22 cellular contexts compared by ENCODE assay signal in genomic region chr19:10044390-10044789, GRCh38. TPM values are rescaled to one million over a fixed set of nuclear protein-coding genes. Genes with fewer than 3 reads are reported as not detected.
A peak's percentile ranks its signal among the peaks of the same experiment; 100 is the strongest.
DNase-seq lines count a peak whose midpoint lies in the region; ATAC-seq, FAIRE-seq and TF ChIP-seq lines count a peak whose summit lies in the region.
"Had no signal": no experiment of that assay in that cellular context is flagged by ENCODE, and none has a peak within 500 bp of the region (broad histone marks: within the 10 kb centered on the region; RNA-seq: fewer than 3 reads in every experiment).

No MANE protein-coding gene starts in this region.

- TF ChIP-seq EP300 in K562 (IDR thresholded peaks at IDR 0.05; ENCODE audit: low read length), result no peak

- in situ Hi-C loops in K562 (cut with MboI), result no loop called here

- no peaks in the 10 kb centered on the region for H3K79me2 ChIP-seq in K562 (ENCODE audit: control insufficient read depth, insufficient read depth, low read length)

- CTCF ChIA-PET in A673 (lab: Charles Lee) (no interaction called here), K562 (lab: Yijun Ruan, JAX; ENCODE audit: low intra/inter-chr PET ratio) (no interaction called here)

- no TSS peak for BruUV-seq in A673 (replicated peaks; lab: Mats Ljungman, UMichigan)
- no TSS peak for BruUV-seq in K562 (replicated peaks; lab: Mats Ljungman, UMichigan)

- intact Hi-C loops in A673 (cut with micrococcal nuclease; ENCODE audit: unreplicated experiment) (no loop called here), K562 (cut with micrococcal nuclease) (no loop called here)

- no peak for TF ChIP-seq RAD21 in K562 (CRISPR knock-in tag; conservative IDR thresholded peaks at IDR 0.05 in 1 of 2, IDR thresholded peaks at IDR 0.05 in 1 of 2)

- H3K9me3 ChIP-seq in A673 (ENCODE audit: low read depth, low read length, poor library complexity, severe bottlenecking) (peaks cover 11% of the 10 kb centered on the region), K562 (replicated peaks; ENCODE audit: control insufficient read depth, insufficient read depth, low read depth, low read length) (no peaks in the 10 kb centered on the region)

- no peak overlapping the region for H3K4me3 ChIP-seq in A673 (ENCODE audit: low read depth, low read length, poor library complexity, severe bottlenecking)
- no peak overlapping the region for H3K4me3 ChIP-seq in K562
- H3K4me3 ChIP-seq: left ventricle myocardium inferior, mucosa of descending colon, psoas muscle, SJCRH30 had no signal

- DNase-seq in A673 (ENCODE audit: low spot score) (peak; percentile 33), GM19238 (ENCODE audit: insufficient read length, low spot score) (peak; percentile 24), NAMALWA (ENCODE audit: low spot score) (peak; percentile 72), K562 (ENCODE audit: extremely low read depth in 1 of 4, low spot score in 3 of 4) (peak; percentile 34 to 74 (median 67)), Ammon's horn (ENCODE audit: low spot score) (no peak)
- DNase-seq in stimulated activated CD4-positive, alpha-beta T cell treated with anti-CD3 and anti-CD28 coated beads, Interleukin-2, amount 100 ng/mL, for 24 hours, result no peak
- DNase-seq: activated B cell treated with CpG ODN at 0.5 μM for 24 hours; activated T-cell treated with anti-CD3 and anti-CD28 coated beads, Interleukin-2, amount 50 U/mL, for 72 hours; CD4-positive, alpha-beta memory T cell; DMS53; effector memory CD8-positive, alpha-beta T cell; glutamatergic neuron; left ventricle myocardium inferior; mucosa of descending colon; NCI-H1048; NCI-H2107; NCI-H526 treated with DMSO at 0.1 percent for 48 hours; psoas muscle; SJCRH30 had no signal

- no peak overlapping the region for H3K4me2 ChIP-seq in K562 (ENCODE audit: insufficient read depth, low read length)

- ATAC-seq in K562, result peak; percentile 98
- ATAC-seq in HG03442 (IDR thresholded peaks at IDR 0.05; ENCODE audit: unreplicated experiment), result no peak
- ATAC-seq in HG03196 (IDR thresholded peaks at IDR 0.05; ENCODE audit: unreplicated experiment), result no peak
- ATAC-seq: effector memory CD8-positive, alpha-beta T cell; mucosa of descending colon; psoas muscle had no signal

- peak; percentile 51 for FAIRE-seq in K562 (lab: Jason Lieb, UNC)

- no peaks in the 10 kb centered on the region for H3K36me3 ChIP-seq in A673 (ENCODE audit: insufficient read depth, low read length, poor library complexity, severe bottlenecking)
- H3K36me3 ChIP-seq in K562 (ENCODE audit: control insufficient read depth, insufficient read depth, low read length), result no peaks in the 10 kb centered on the region
- H3K36me3 ChIP-seq: SJCRH30 had no signal

- TF ChIP-seq POLR2A in K562 (conservative IDR thresholded peaks at IDR 0.05), result no peak

- no peaks in the 10 kb centered on the region for H3K27me3 ChIP-seq in A673 (replicated peaks; ENCODE audit: insufficient read depth, low read depth, low read length, poor library complexity)
- peaks cover 0 to 13% of the 10 kb centered on the region in 2 experiments; a peak in 2 of 5 replicates for H3K27me3 ChIP-seq in K562 (ENCODE audit: control insufficient read depth in 2 of 2, insufficient read depth in 2 of 2, low read length in 2 of 2)
- H3K27me3 ChIP-seq: SJCRH30 had no signal

- TF ChIP-seq CTCF in A673 (conservative IDR thresholded peaks at IDR 0.05; ENCODE audit: low read depth, low read length), result no peak
- no peak for TF ChIP-seq CTCF in K562 (IDR thresholded peaks at IDR 0.05 in 2 of 3, conservative IDR thresholded peaks at IDR 0.05 in 1 of 3; ENCODE audit: insufficient read depth in 2 of 3, low read depth in 1 of 3, low read length in 3 of 3)

- no peaks in the 10 kb centered on the region for H3K9me1 ChIP-seq in K562 (ENCODE audit: control insufficient read depth, insufficient read depth, low read length)

- H3K27ac ChIP-seq in A673 (ENCODE audit: low read depth, low read length, poor library complexity, severe bottlenecking), result no peak overlapping the region
- no peak overlapping the region for H3K27ac ChIP-seq in K562 (ENCODE audit: extremely low read depth, low read depth, low read length)
- H3K27ac ChIP-seq: left ventricle myocardium inferior, psoas muscle, SJCRH30 had no signal

- no peaks in the 10 kb centered on the region for H4K20me1 ChIP-seq in K562 (replicated peaks; ENCODE audit: control insufficient read depth, insufficient read depth, low read length)

- no peak overlapping the region for H2AFZ ChIP-seq in K562 (ENCODE audit: low read depth, low read length)

- H3K9ac ChIP-seq in K562 (ENCODE audit: insufficient read depth in 1 of 2, low read depth in 2 of 2, low read length in 2 of 2), result no peak overlapping the region

- POLR2A ChIA-PET in A673 (lab: Charles Lee; ENCODE audit: low non-redundant PET) (no interaction called here), K562 (lab: Yijun Ruan, JAX) (interaction anchor here (1.0 kb wide), 1 partner anchor 9 kb away, joined by 4 read pairs; no protein-coding TSS in a partner anchor)

- H3K4me1 ChIP-seq in A673 (ENCODE audit: insufficient read depth, low read length, poor library complexity, severe bottlenecking) (no peaks in the 10 kb centered on the region), K562 (replicated peaks in 1 of 2; ENCODE audit: control insufficient read depth in 2 of 2, insufficient read depth in 2 of 2, low read length in 2 of 2) (no peaks in the 10 kb centered on the region)
- H3K4me1 ChIP-seq: left ventricle myocardium inferior, psoas muscle, SJCRH30 had no signal

- WGBS in K562 (ENCODE audit: insufficient coverage, low coverage, missing lambda C conversion rate), result 0% methylated on average over 1 of the region's 1 CpG

RNA-seq across cellular contexts. Expression of gene RDH8, which starts 31.1 kb away (rescaled TPM):
- total RNA-seq in A673 (2021) (not detected in 2 replicates), K562 (2014; rRNA removed) (not detected in 2 replicates), K562 (2014; rRNA removed; fragmentation: Illumina TruSeq; extraction: Trizol) (not detected in 2 replicates), K562 (2015; rRNA removed; fragmentation: Illumina TruSeq; extraction: Trizol) (not detected in 2 replicates), K562 (2021) (not detected in 2 replicates)
- total RNA-seq in K562 (2011; cell fraction: chromatin; rRNA removed; ENCODE audit: low replicate concordance), result not detected in 2 replicates
- total RNA-seq in K562 (2011; cell fraction: nucleolus; rRNA removed), result not detected in 2 replicates
- total RNA-seq in K562 (2011; cell fraction: nucleoplasm; rRNA removed), result not detected in 2 replicates
- polyA plus RNA-seq in K562 (2011; rRNA removed) (not detected in 2 replicates), K562 (2014; fragmentation: Illumina TruSeq; extraction: Trizol) (not detected in 2 replicates), K562 (2014; fragmentation: Nextera tagmentation; extraction: Ambion mirVana) (not detected), K562 (2014; rRNA removed) (not detected in 2 replicates)
- polyA plus RNA-seq in K562 (2011; cell fraction: cytosol; rRNA removed), result not detected in 2 replicates
- polyA plus RNA-seq in K562 (2011; cell fraction: nucleus; rRNA removed), result not detected in 2 replicates
- not detected in 2 replicates for polyA plus RNA-seq in K562 (2012)
- polyA minus RNA-seq in K562 (2011; rRNA and poly(A)+ RNA removed), result not detected in 2 replicates
- not detected in 2 replicates for polyA minus RNA-seq in K562 (2011; cell fraction: cytosol; rRNA and poly(A)+ RNA removed)
- polyA minus RNA-seq in K562 (2011; cell fraction: nucleus; rRNA and poly(A)+ RNA removed), result not detected in 2 replicates
- total RNA-seq: activated B cell treated with CpG ODN at 0.5 μM for 24 hours; activated T-cell treated with anti-CD3 and anti-CD28 coated beads, Interleukin-2, amount 50 U/mL, for 72 hours; CD4-positive, alpha-beta memory T cell; left ventricle myocardium inferior; mucosa of descending colon; neural crest cell; psoas muscle; SJCRH30 had no signal
- polyA plus RNA-seq: CD4-positive, alpha-beta memory T cell; psoas muscle had no signal

RNA-seq across cellular contexts. Expression of gene COL5A3, which starts 34.1 kb away (rescaled TPM):
- total RNA-seq in A673 (2021), result 6.4 and 6.8 TPM in 2 replicates
- not detected in 2 replicates for total RNA-seq in K562 (2011; cell fraction: chromatin; rRNA removed; ENCODE audit: low replicate concordance)
- not detected in 2 replicates for total RNA-seq in K562 (2011; cell fraction: nucleolus; rRNA removed)
- total RNA-seq in K562 (2011; cell fraction: nucleoplasm; rRNA removed), result not detected in 2 replicates
- total RNA-seq in K562 (2014; rRNA removed), result not detected in 2 replicates
- not detected in 2 replicates for total RNA-seq in K562 (2014; rRNA removed; fragmentation: Illumina TruSeq; extraction: Trizol)
- not detected in 2 replicates for total RNA-seq in K562 (2015; rRNA removed; fragmentation: Illumina TruSeq; extraction: Trizol)
- total RNA-seq in K562 (2021), result 0.02 TPM in 1 of 2 replicates, not detected in the other
- polyA plus RNA-seq in K562 (2011; rRNA removed), result not detected in 2 replicates
- not detected in 2 replicates for polyA plus RNA-seq in K562 (2011; cell fraction: cytosol; rRNA removed)
- 0.01 and 0.07 TPM in 2 replicates for polyA plus RNA-seq in K562 (2011; cell fraction: nucleus; rRNA removed)
- polyA plus RNA-seq in K562 (2012), result not detected in 2 replicates
- not detected in 2 replicates for polyA plus RNA-seq in K562 (2014; fragmentation: Illumina TruSeq; extraction: Trizol)
- polyA plus RNA-seq in K562 (2014; fragmentation: Nextera tagmentation; extraction: Ambion mirVana), result not detected
- 0.01 TPM in 1 of 2 replicates, not detected in the other for polyA plus RNA-seq in K562 (2014; rRNA removed)
- not detected in 2 replicates for polyA minus RNA-seq in K562 (2011; rRNA and poly(A)+ RNA removed)
- not detected in 2 replicates for polyA minus RNA-seq in K562 (2011; cell fraction: cytosol; rRNA and poly(A)+ RNA removed)
- not detected in 2 replicates for polyA minus RNA-seq in K562 (2011; cell fraction: nucleus; rRNA and poly(A)+ RNA removed)
- total RNA-seq: activated B cell treated with CpG ODN at 0.5 μM for 24 hours, SJCRH30 had no signal

RNA-seq across cellular contexts. Expression of gene SHFL, which starts 41.7 kb away (rescaled TPM):
- total RNA-seq in A673 (2021) (15.2 and 17.3 TPM in 2 replicates), K562 (2014; rRNA removed) (13.0 and 16.6 TPM in 2 replicates), K562 (2014; rRNA removed; fragmentation: Illumina TruSeq; extraction: Trizol) (5.8 and 6.4 TPM in 2 replicates), K562 (2015; rRNA removed; fragmentation: Illumina TruSeq; extraction: Trizol) (6.8 and 7.5 TPM in 2 replicates), K562 (2021) (15.1 and 16.4 TPM in 2 replicates)
- 31.5 and 78.2 TPM in 2 replicates for total RNA-seq in K562 (2011; cell fraction: chromatin; rRNA removed; ENCODE audit: low replicate concordance)
- 47.9 and 51.2 TPM in 2 replicates for total RNA-seq in K562 (2011; cell fraction: nucleolus; rRNA removed)
- total RNA-seq in K562 (2011; cell fraction: nucleoplasm; rRNA removed), result 41.4 and 44.2 TPM in 2 replicates
- polyA plus RNA-seq in K562 (2011; rRNA removed) (10.5 and 13.7 TPM in 2 replicates), K562 (2014; fragmentation: Illumina TruSeq; extraction: Trizol) (14.1 and 16.8 TPM in 2 replicates), K562 (2014; fragmentation: Nextera tagmentation; extraction: Ambion mirVana) (1 to 10 TPM; 1.5 to 2.6 TPM), K562 (2014; rRNA removed) (22.6 and 25.7 TPM in 2 replicates)
- polyA plus RNA-seq in K562 (2011; cell fraction: cytosol; rRNA removed), result 9.5 and 19.0 TPM in 2 replicates
- 60.4 and 126 TPM in 2 replicates for polyA plus RNA-seq in K562 (2011; cell fraction: nucleus; rRNA removed)
- 13.8 and 24.0 TPM in 2 replicates for polyA plus RNA-seq in K562 (2012)
- polyA minus RNA-seq in K562 (2011; rRNA and poly(A)+ RNA removed), result 3.4 and 7.6 TPM in 2 replicates
- 3.1 and 3.3 TPM in 2 replicates for polyA minus RNA-seq in K562 (2011; cell fraction: cytosol; rRNA and poly(A)+ RNA removed)
- polyA minus RNA-seq in K562 (2011; cell fraction: nucleus; rRNA and poly(A)+ RNA removed), result 10.0 and 21.1 TPM in 2 replicates
- total RNA-seq: SJCRH30 had no signal

RNA-seq across cellular contexts. Expression of gene ANGPTL6, which starts 58.1 kb away (rescaled TPM):
- total RNA-seq in A673 (2021), result not detected in 2 replicates
- total RNA-seq in K562 (2011; cell fraction: chromatin; rRNA removed; ENCODE audit: low replicate concordance), result 0.81 and 2.5 TPM in 2 replicates
- 1.8 and 3.0 TPM in 2 replicates for total RNA-seq in K562 (2011; cell fraction: nucleolus; rRNA removed)
- 1.6 and 2.9 TPM in 2 replicates for total RNA-seq in K562 (2011; cell fraction: nucleoplasm; rRNA removed)
- 0.86 and 2.1 TPM in 2 replicates for total RNA-seq in K562 (2014; rRNA removed)
- 0.38 and 0.58 TPM in 2 replicates for total RNA-seq in K562 (2014; rRNA removed; fragmentation: Illumina TruSeq; extraction: Trizol)
- 0.23 and 0.36 TPM in 2 replicates for total RNA-seq in K562 (2015; rRNA removed; fragmentation: Illumina TruSeq; extraction: Trizol)
- total RNA-seq in K562 (2021), result 0.42 and 0.58 TPM in 2 replicates
- 0.54 and 0.83 TPM in 2 replicates for polyA plus RNA-seq in K562 (2011; rRNA removed)
- 0.66 and 1.6 TPM in 2 replicates for polyA plus RNA-seq in K562 (2011; cell fraction: cytosol; rRNA removed)
- polyA plus RNA-seq in K562 (2011; cell fraction: nucleus; rRNA removed), result 1.4 and 4.2 TPM in 2 replicates
- 0.51 and 0.70 TPM in 2 replicates for polyA plus RNA-seq in K562 (2012)
- 0.22 and 0.43 TPM in 2 replicates for polyA plus RNA-seq in K562 (2014; fragmentation: Illumina TruSeq; extraction: Trizol)
- not detected for polyA plus RNA-seq in K562 (2014; fragmentation: Nextera tagmentation; extraction: Ambion mirVana)
- 0.31 and 0.97 TPM in 2 replicates for polyA plus RNA-seq in K562 (2014; rRNA removed)
- 0.09 and 0.21 TPM in 2 replicates for polyA minus RNA-seq in K562 (2011; rRNA and poly(A)+ RNA removed)
- 1.4 TPM in 1 of 2 replicates, not detected in the other for polyA minus RNA-seq in K562 (2011; cell fraction: cytosol; rRNA and poly(A)+ RNA removed)
- polyA minus RNA-seq in K562 (2011; cell fraction: nucleus; rRNA and poly(A)+ RNA removed), result 0.33 and 1.8 TPM in 2 replicates
- total RNA-seq: left ventricle myocardium inferior, neural crest cell, psoas muscle, SJCRH30 had no signal

Comparison
In these comparisons a context has a peak if more than half of its experiments do, and no peak if none do; other contexts are left out.
1. DNase-seq: peak in A673 (single experiment), GM19238 (single experiment), NAMALWA (single experiment) and K562 (4 of 4); none in stimulated activated CD4-positive, alpha-beta T cell treated with anti-CD3 and anti-CD28 coated beads, Interleukin-2, amount 100 ng/mL, for 24 hours (0 of 2) and Ammon's horn (single experiment).